10 cellular contexts compared by ENCODE assay signal in the genomic region with DNA sequence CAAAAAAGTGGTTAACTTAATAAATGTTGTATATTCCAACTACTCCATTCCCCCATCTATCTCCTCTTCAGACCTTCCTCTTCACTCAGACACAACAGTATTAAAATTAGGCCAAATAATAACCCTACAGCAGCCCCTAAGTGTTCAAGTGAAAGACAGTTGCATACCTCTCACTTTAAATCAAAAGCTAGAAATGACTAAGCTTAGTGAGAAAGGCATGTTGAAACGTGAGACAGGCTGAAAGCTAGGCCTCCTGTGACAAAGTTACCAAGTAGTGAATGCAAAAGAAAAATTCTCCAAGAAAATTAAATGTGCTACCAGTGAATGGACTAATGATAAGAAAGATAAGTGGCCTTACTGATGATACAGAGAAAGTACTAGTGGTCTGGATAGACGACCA.
DNase-seq lines count a peak whose midpoint lies in the region; ATAC-seq lines count a peak whose summit lies in the region.
"Had no signal": no experiment of that assay in that cellular context is flagged by ENCODE, and none has a peak within 500 bp of the region (broad histone marks: within the 10 kb centered on the region; RNA-seq: fewer than 3 reads in every experiment).

No MANE protein-coding gene starts in this region.

- no peak overlapping the region for H3K4me3 Mint-ChIP-seq in activated naive CD4-positive, alpha-beta T cell treated with anti-CD3 and anti-CD28 coated beads for 36 hours
- no peak overlapping the region for H3K4me3 Mint-ChIP-seq in activated T-helper 2 cell treated with anti-CD3 and anti-CD28 coated beads, Interferon-gamma antibody, Interleukin-2, Interleukin-4, amounts not matched to agents 10 μg/mL and 5 μg/mL and 100 μg/mL, durations not matched to agents 14 hours and 24 hours and 36 hours (ENCODE audit: low read depth)
- H3K4me3 Mint-ChIP-seq in stimulated activated naive CD8-positive, alpha-beta T cell treated with anti-CD3 and anti-CD28 coated beads, Interleukin-15, amount 100 ng/mL, for 72 hours = peak overlapping the region in 1 of 2 donors; percentile 29

- H3K27ac Mint-ChIP-seq in activated naive CD4-positive, alpha-beta T cell treated with anti-CD3 and anti-CD28 coated beads for 36 hours = peak overlapping the region; percentile 36
- H3K27ac Mint-ChIP-seq in activated T-helper 2 cell treated with anti-CD3 and anti-CD28 coated beads, Interferon-gamma antibody, Interleukin-2, Interleukin-4, amounts not matched to agents 10 μg/mL and 5 μg/mL and 100 μg/mL, durations not matched to agents 14 hours and 24 hours and 36 hours = peak overlapping the region; percentile 15
- H3K27ac Mint-ChIP-seq in stimulated activated naive CD8-positive, alpha-beta T cell treated with anti-CD3 and anti-CD28 coated beads, Interleukin-15, amount 100 ng/mL, for 72 hours = peak overlapping the region in 1 of 2 donors; percentile 77

- CTCF ChIA-PET in activated naive CD4-positive, alpha-beta T cell treated with anti-CD3 and anti-CD28 coated beads for 36 hours (lab: Charles Lee) = interaction anchor here (1.2 kb wide), 1 partner anchor 9 kb away, joined by 3 read pairs; no protein-coding TSS in a partner anchor

- peak; percentile 96 for ATAC-seq in HG02852 (IDR thresholded peaks at IDR 0.05; ENCODE audit: unreplicated experiment)
- peak; percentile 78 for ATAC-seq in stimulated activated naive CD8-positive, alpha-beta T cell treated with anti-CD3 and anti-CD28 coated beads, Interleukin-15, amount 100 ng/mL, for 72 hours

- DNase-seq in activated naive CD4-positive, alpha-beta T cell treated with anti-CD3 and anti-CD28 coated beads for 36 hours = no peak
- DNase-seq in activated naive CD4-positive, alpha-beta T cell (lab: John Stamatoyannopoulos, UW) = no peak
- DNase-seq in activated T-helper 2 cell treated with anti-CD3 and anti-CD28 coated beads, Interferon-gamma antibody, Interleukin-2, Interleukin-4, amounts not matched to agents 10 μg/mL and 5 μg/mL and 100 μg/mL, durations not matched to agents 14 hours and 24 hours and 36 hours (ENCODE audit: low spot score) = no peak
- no peak for DNase-seq in stimulated activated naive CD8-positive, alpha-beta T cell treated with anti-CD3 and anti-CD28 coated beads, Interleukin-15, amount 100 ng/mL, for 72 hours
- DNase-seq in DMS 273 (lab: John Stamatoyannopoulos, UW; ENCODE audit: unreplicated experiment) (no peak), GF-D8 (lab: John Stamatoyannopoulos, UW) (no peak), SKM-1 treated with dmso at 0.1 percent for 144 hours (lab: John Stamatoyannopoulos, UW; ENCODE audit: unreplicated experiment) (no peak)
- DNase-seq: H7, NCI-H510A treated with DMSO at 0.1 percent for 48 hours had no signal

- H3K9me3 Mint-ChIP-seq in activated naive CD4-positive, alpha-beta T cell treated with anti-CD3 and anti-CD28 coated beads for 36 hours = no peaks in the 10 kb centered on the region
- H3K9me3 Mint-ChIP-seq in activated T-helper 2 cell treated with anti-CD3 and anti-CD28 coated beads, Interferon-gamma antibody, Interleukin-2, Interleukin-4, amounts not matched to agents 10 μg/mL and 5 μg/mL and 100 μg/mL, durations not matched to agents 14 hours and 24 hours and 36 hours = no peaks in the 10 kb centered on the region
- no peaks in the 10 kb centered on the region for H3K9me3 Mint-ChIP-seq in stimulated activated naive CD8-positive, alpha-beta T cell treated with anti-CD3 and anti-CD28 coated beads, Interleukin-15, amount 100 ng/mL, for 72 hours

- no peaks in the 10 kb centered on the region for H3K27me3 Mint-ChIP-seq in activated naive CD4-positive, alpha-beta T cell treated with anti-CD3 and anti-CD28 coated beads for 36 hours (ENCODE audit: low read depth)
- no peaks in the 10 kb centered on the region for H3K27me3 Mint-ChIP-seq in activated T-helper 2 cell treated with anti-CD3 and anti-CD28 coated beads, Interferon-gamma antibody, Interleukin-2, Interleukin-4, amounts not matched to agents 10 μg/mL and 5 μg/mL and 100 μg/mL, durations not matched to agents 14 hours and 24 hours and 36 hours (ENCODE audit: low read depth)
- no peaks in the 10 kb centered on the region for H3K27me3 Mint-ChIP-seq in stimulated activated naive CD8-positive, alpha-beta T cell treated with anti-CD3 and anti-CD28 coated beads, Interleukin-15, amount 100 ng/mL, for 72 hours

- H3K4me1 Mint-ChIP-seq in activated naive CD4-positive, alpha-beta T cell treated with anti-CD3 and anti-CD28 coated beads for 36 hours (ENCODE audit: low read depth) = peaks cover 10% of the 10 kb centered on the region
- peaks cover 50% of the 10 kb centered on the region for H3K4me1 Mint-ChIP-seq in activated T-helper 2 cell treated with anti-CD3 and anti-CD28 coated beads, Interferon-gamma antibody, Interleukin-2, Interleukin-4, amounts not matched to agents 10 μg/mL and 5 μg/mL and 100 μg/mL, durations not matched to agents 14 hours and 24 hours and 36 hours (ENCODE audit: low read depth)
- H3K4me1 Mint-ChIP-seq in stimulated activated naive CD8-positive, alpha-beta T cell treated with anti-CD3 and anti-CD28 coated beads, Interleukin-15, amount 100 ng/mL, for 72 hours = peaks cover 12% of the 10 kb centered on the region

- peaks cover 29% of the 10 kb centered on the region for H3K36me3 Mint-ChIP-seq in activated naive CD4-positive, alpha-beta T cell treated with anti-CD3 and anti-CD28 coated beads for 36 hours (ENCODE audit: low read depth)
- peaks cover 74% of the 10 kb centered on the region for H3K36me3 Mint-ChIP-seq in activated T-helper 2 cell treated with anti-CD3 and anti-CD28 coated beads, Interferon-gamma antibody, Interleukin-2, Interleukin-4, amounts not matched to agents 10 μg/mL and 5 μg/mL and 100 μg/mL, durations not matched to agents 14 hours and 24 hours and 36 hours (ENCODE audit: low read depth)

- intact Hi-C loops in activated naive CD4-positive, alpha-beta T cell treated with anti-CD3 and anti-CD28 coated beads for 36 hours (cut with micrococcal nuclease) = loop anchor here (1.0 kb wide), 1 partner anchor 43 kb away; no protein-coding TSS in a partner anchor
- intact Hi-C loops in activated T-helper 2 cell treated with anti-CD3 and anti-CD28 coated beads, Interferon-gamma antibody, Interleukin-2, Interleukin-4, amounts not matched to agents 10 μg/mL and 5 μg/mL and 100 μg/mL, durations not matched to agents 14 hours and 24 hours and 36 hours (cut with micrococcal nuclease) = loop anchor here (1.0 to 5.0 kb wide), 3 partner anchors 20 to 94 kb away; partner anchors contain the start of gene ANKRD28
